Comparison of ENCODE assay signal across 1 cellular context in genomic region chr3:152471814-152472605, GRCh38.
TF ChIP-seq lines count a peak whose summit lies in the region.

No MANE protein-coding gene starts in this region.

TF ChIP-seq in K562, 482 proteins besides CTCF, POLR2A, EP300 and RAD21 (continued from another document):
- peak; percentile 8 for TF ChIP-seq CTCFL (IDR thresholded peaks at IDR 0.05; ENCODE audit: borderline replicate concordance, insufficient read depth, low read depth, low read length, poor library complexity, severe bottlenecking)
- TF ChIP-seq CBFA2T3 (IDR thresholded peaks at IDR 0.05): peak; percentile 59
- TF ChIP-seq TEAD4 (IDR thresholded peaks at IDR 0.05; ENCODE audit: low read length): peak; percentile 51; the same call in 1 of the 2 replicates
- no peak for TF ChIP-seq TEAD4 (CRISPR knock-in tag; IDR thresholded peaks at IDR 0.05; ENCODE audit: borderline replicate concordance)
- peak; percentile 61; the same call in 1 of the 2 replicates for TF ChIP-seq ADNP (tag; IDR thresholded peaks at IDR 0.05)
- TF ChIP-seq SRSF3 (IDR thresholded peaks at IDR 0.05; ENCODE audit: insufficient read depth, low read length): no peak
- peak; percentile 51; the same call in 1 of the 2 replicates for TF ChIP-seq CC2D1A (IDR thresholded peaks at IDR 0.05)
- peak; percentile 16; the same call in 1 of the 2 replicates for TF ChIP-seq ARID2 (IDR thresholded peaks at IDR 0.05)
- peak; percentile 29; the same call in 1 of the 2 replicates for TF ChIP-seq ZBTB2 (IDR thresholded peaks at IDR 0.05)
- TF ChIP-seq ZNF354B (CRISPR knock-in tag; IDR thresholded peaks at IDR 0.05): no peak
- TF ChIP-seq MEIS2 (IDR thresholded peaks at IDR 0.05; ENCODE audit: partially characterized antibody): peak; percentile 70
- TF ChIP-seq MTA2 (IDR thresholded peaks at IDR 0.05; ENCODE audit: low read depth): 0 out of 2 replicates have a peak, but pooled peaks have one; percentile 6
- no peak for TF ChIP-seq GABPB1 (CRISPR knock-in tag; IDR thresholded peaks at IDR 0.05)
- TF ChIP-seq ZSCAN29 (IDR thresholded peaks at IDR 0.05): no peak; the same call in 1 of the 2 replicates
- no peak for TF ChIP-seq ZNF444 (CRISPR knock-in tag; IDR thresholded peaks at IDR 0.05)
- 0 out of 2 replicates have a peak, but pooled peaks have one; percentile 33 for TF ChIP-seq CXXC5 (CRISPR knock-in tag; IDR thresholded peaks at IDR 0.05)
- no peak for TF ChIP-seq IRF2 (CRISPR knock-in tag; IDR thresholded peaks at IDR 0.05)
- peak; percentile 43; the same call in 1 of the 2 replicates for TF ChIP-seq SOX6 (IDR thresholded peaks at IDR 0.05)
- peak; percentile 58; the same call in 1 of the 2 replicates for TF ChIP-seq THRB (CRISPR knock-in tag; conservative IDR thresholded peaks at IDR 0.05)
- 0 out of 2 replicates have a peak, but pooled peaks have one; percentile 53 for TF ChIP-seq HMBOX1 (IDR thresholded peaks at IDR 0.05)
- no peak for TF ChIP-seq ZNF347 (CRISPR knock-in tag; IDR thresholded peaks at IDR 0.05; ENCODE audit: low read depth)
- peak in 1 of 2 experiments; percentile 31; a peak in 1 of 4 replicates for TF ChIP-seq MAZ (CRISPR knock-in tag; conservative IDR thresholded peaks at IDR 0.05 in 1 of 2, IDR thresholded peaks at IDR 0.05 in 1 of 2)
- no peak for TF ChIP-seq AFF1 (IDR thresholded peaks at IDR 0.05; ENCODE audit: low read depth in 1 of 2, partially characterized antibody in 2 of 2)
- peak; percentile 58 for TF ChIP-seq NFE2 (IDR thresholded peaks at IDR 0.05; ENCODE audit: low read depth)
- no peak for TF ChIP-seq ZNF583 (CRISPR knock-in tag; IDR thresholded peaks at IDR 0.05)
- no peak for TF ChIP-seq HNRNPK (IDR thresholded peaks at IDR 0.05; ENCODE audit: low read depth, low read length, poor library complexity, severe bottlenecking)
- no peak for TF ChIP-seq TFAM (CRISPR knock-in tag; conservative IDR thresholded peaks at IDR 0.05)
- TF ChIP-seq DACH1 (IDR thresholded peaks at IDR 0.05; ENCODE audit: partially characterized antibody): peak; percentile 89
- peak; percentile 39; the same call in 1 of the 2 replicates for TF ChIP-seq GABPA (tag; conservative IDR thresholded peaks at IDR 0.05; ENCODE audit: low read depth)
- TF ChIP-seq PTBP1 (IDR thresholded peaks at IDR 0.05; ENCODE audit: low read depth, low read length): no peak
- TF ChIP-seq TCFL5 (CRISPR knock-in tag; conservative IDR thresholded peaks at IDR 0.05): no peak
- 0 out of 2 replicates have a peak, but pooled peaks have one; percentile 42 for TF ChIP-seq SMARCC2 (IDR thresholded peaks at IDR 0.05; ENCODE audit: low read depth)
- 0 out of 2 replicates have a peak, but pooled peaks have one; percentile 25 for TF ChIP-seq ZBTB33 (CRISPR knock-in tag; IDR thresholded peaks at IDR 0.05)
- peak; percentile 46 for TF ChIP-seq TAL1 (IDR thresholded peaks at IDR 0.05)
- peak; percentile 23; the same call in 1 of the 2 replicates for TF ChIP-seq PKNOX1 (IDR thresholded peaks at IDR 0.05)
- 0 out of 3 replicates have a peak, but pooled peaks of 1 of the 2 experiments have one; percentile 42 for TF ChIP-seq CBX3 (IDR thresholded peaks at IDR 0.05; ENCODE audit: borderline replicate concordance in 1 of 2, low read length in 2 of 2)
- TF ChIP-seq ZNF121 (CRISPR knock-in tag; conservative IDR thresholded peaks at IDR 0.05): no peak
- TF ChIP-seq ATF3 (IDR thresholded peaks at IDR 0.05): peak; percentile 60
- 0 out of 2 replicates have a peak, but pooled peaks have one; percentile 34 for TF ChIP-seq ATF3 (CRISPR knock-in tag; conservative IDR thresholded peaks at IDR 0.05)
- peak; percentile 21 for TF ChIP-seq NBN (IDR thresholded peaks at IDR 0.05; ENCODE audit: low read depth)
- TF ChIP-seq RFX7 (CRISPR knock-in tag; IDR thresholded peaks at IDR 0.05): no peak
- TF ChIP-seq POLR2H (tag; IDR thresholded peaks at IDR 0.05; ENCODE audit: low read depth): no peak
